8 cellular contexts compared by ENCODE assay signal in the genomic region with DNA sequence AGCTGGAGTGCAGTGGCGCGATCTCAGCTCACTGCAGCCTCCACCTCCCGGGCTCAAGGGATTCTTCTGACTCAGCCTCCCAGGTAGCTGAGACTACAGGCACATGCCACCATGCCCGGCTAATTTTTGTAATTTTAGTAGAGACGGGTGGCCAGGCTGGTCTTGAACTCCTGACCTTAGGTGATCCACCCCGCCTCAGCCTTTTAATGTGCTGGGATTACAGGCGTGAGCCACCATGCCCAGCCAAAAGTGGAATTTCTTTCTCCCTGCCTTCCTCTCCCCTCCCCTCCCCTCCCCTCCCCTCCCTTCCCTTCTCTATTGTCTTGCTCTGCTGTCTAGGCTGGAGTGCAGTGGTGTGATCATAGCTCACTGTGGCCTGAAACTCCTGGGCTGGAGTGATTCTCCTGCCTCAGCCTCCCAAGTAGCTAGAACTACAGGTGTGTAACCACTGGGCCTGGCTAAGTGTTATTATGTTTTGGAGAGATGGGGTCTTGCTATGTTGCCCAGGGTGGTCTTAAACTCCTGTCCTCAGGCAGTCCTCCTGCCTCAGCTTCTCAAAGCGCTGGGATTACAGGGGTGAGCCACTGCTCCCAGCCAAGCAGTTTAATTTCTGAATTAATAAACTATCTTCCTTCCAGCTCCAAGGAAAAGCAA. TPM values are rescaled to one million over a fixed set of nuclear protein-coding genes. Genes with fewer than 3 reads are reported as not detected.
DNase-seq lines count a peak whose midpoint lies in the region; ATAC-seq and TF ChIP-seq lines count a peak whose summit lies in the region.

No MANE protein-coding gene starts in this region.

- WGBS in tibial nerve, 2 donors: 76 to 81% methylated on average over 8 of the region's 8 CpGs

- H4K20me1 ChIP-seq in GM23338 (replicated peaks; ENCODE audit: insufficient read depth): peaks cover 21% of the 10 kb centered on the region

- TF ChIP-seq EP300 in tibial nerve (IDR thresholded peaks at IDR 0.05): no peak

- H3K4me3 Mint-ChIP-seq in GM23338: no peak overlapping the region
- H3K4me3 Mint-ChIP-seq in T-helper 17 cell: peak overlapping the region; percentile 67

- no peak overlapping the region for H3K4me3 ChIP-seq in GM23338
- no peak overlapping the region for H3K4me3 ChIP-seq in rectal smooth muscle tissue (ENCODE audit: low read length)
- H3K4me3 ChIP-seq in tibial nerve: no peak overlapping the region

- no peak overlapping the region for H3K9ac ChIP-seq in rectal smooth muscle tissue (ENCODE audit: low read length)

- no peaks in the 10 kb centered on the region for H3K36me3 Mint-ChIP-seq in GM23338 (ENCODE audit: low read depth)
- H3K36me3 Mint-ChIP-seq in T-helper 17 cell (ENCODE audit: low read depth): no peaks in the 10 kb centered on the region

- H3K4me1 ChIP-seq in GM23338 (ENCODE audit: insufficient read depth) (peaks cover 44% of the 10 kb centered on the region), rectal smooth muscle tissue (ENCODE audit: control insufficient read depth, insufficient read depth, low read length) (peaks cover 37% of the 10 kb centered on the region), tibial nerve (peaks cover 0 to 40% (median 23%) of the 10 kb centered on the region in 4 donors)

- H3K79me2 ChIP-seq in GM23338 (replicated peaks; ENCODE audit: insufficient read depth): peaks cover 96% of the 10 kb centered on the region

- no peak overlapping the region for H3K4me2 ChIP-seq in GM23338

- H3K27me3 ChIP-seq in GM23338 (ENCODE audit: insufficient read depth) (no peaks in the 10 kb centered on the region), rectal smooth muscle tissue (ENCODE audit: control insufficient read depth, insufficient read depth, low read length) (no peaks in the 10 kb centered on the region), tibial nerve (no peaks in the 10 kb centered on the region)

- H3K27ac Mint-ChIP-seq in GM23338 (peak overlapping the region; percentile 2; the same call in 1 of the 2 replicates), T-helper 17 cell (peak overlapping the region; percentile 97)

- H3K9me3 Mint-ChIP-seq in GM23338: no peaks in the 10 kb centered on the region

- DNase-seq in GM23338 (ENCODE audit: low spot score) (no peak), T-helper 17 cell (no peak), epithelial cell of prostate (ENCODE audit: low read depth, low spot score) (no peak), tibial nerve (ENCODE audit: low spot score in 2 of 2) (no peak), AML-193 (lab: John Stamatoyannopoulos, UW) (no peak)

- no peak overlapping the region for H2AFZ ChIP-seq in GM23338

- no peak for TF ChIP-seq CTCF in GM23338 (conservative IDR thresholded peaks at IDR 0.05; ENCODE audit: low read depth in 2 of 2)
- TF ChIP-seq CTCF in tibial nerve (IDR thresholded peaks at IDR 0.05): no peak

- no peaks in the 10 kb centered on the region for H3K9me2 ChIP-seq in GM23338 (ENCODE audit: insufficient read depth)

- 0 out of 2 replicates have a peak, but pooled peaks cover 4% of the 10 kb centered on the region for H3F3A ChIP-seq in GM23338 (replicated peaks; ENCODE audit: low read depth)

- no peak for TF ChIP-seq POLR2A in tibial nerve (IDR thresholded peaks at IDR 0.05)

- ATAC-seq in GM23338 (no peak), T-helper 17 cell (no peak), HG03108 (IDR thresholded peaks at IDR 0.05; ENCODE audit: unreplicated experiment) (no peak), HG03280 (IDR thresholded peaks at IDR 0.05; ENCODE audit: unreplicated experiment) (no peak)

- no peaks in the 10 kb centered on the region for H3K9me3 ChIP-seq in T-helper 17 cell (ENCODE audit: control insufficient read depth, low read length, poor library complexity, severe bottlenecking)
- H3K9me3 ChIP-seq in tibial nerve: no peaks in the 10 kb centered on the region

- H3K36me3 ChIP-seq in GM23338 (ENCODE audit: insufficient read depth) (no peaks in the 10 kb centered on the region), rectal smooth muscle tissue (ENCODE audit: control insufficient read depth, insufficient read depth, low read length) (no peaks in the 10 kb centered on the region), tibial nerve (no peaks in the 10 kb centered on the region)

- H3K27me3 Mint-ChIP-seq in GM23338 (ENCODE audit: insufficient read depth, low read depth, poor library complexity) (peaks cover 8% of the 10 kb centered on the region), T-helper 17 cell (no peaks in the 10 kb centered on the region)

- H3K27ac ChIP-seq in GM23338 (ENCODE audit: low read depth): 0 out of 2 replicates have a peak overlapping the region, but pooled peaks have one; percentile 4
- peak overlapping the region; percentile 98 for H3K27ac ChIP-seq in epithelial cell of prostate
- peak overlapping the region; percentile 79 for H3K27ac ChIP-seq in rectal smooth muscle tissue (ENCODE audit: low read depth, low read length)
- H3K27ac ChIP-seq in tibial nerve: peak overlapping the region in 2 of 4 donors; percentile 0 to 56

- peaks cover 56% of the 10 kb centered on the region for H3K4me1 Mint-ChIP-seq in GM23338
- H3K4me1 Mint-ChIP-seq in T-helper 17 cell: peaks cover 51% of the 10 kb centered on the region

TF ChIP-seq in GM23338, 12 proteins besides CTCF, POLR2A, EP300 and RAD21 (continues in another document):
- no peak for TF ChIP-seq NANOG (IDR thresholded peaks at IDR 0.05; ENCODE audit: borderline replicate concordance)
- no peak for TF ChIP-seq ZNF331 (CRISPR knock-in tag; IDR thresholded peaks at IDR 0.05; ENCODE audit: low read depth)
- no peak for TF ChIP-seq EZH2 (IDR thresholded peaks at IDR 0.05; ENCODE audit: low read depth, unreplicated experiment)
- TF ChIP-seq POLR2AphosphoS5 (IDR thresholded peaks at IDR 0.05; ENCODE audit: low read depth): no peak
- TF ChIP-seq, protein P1, sequence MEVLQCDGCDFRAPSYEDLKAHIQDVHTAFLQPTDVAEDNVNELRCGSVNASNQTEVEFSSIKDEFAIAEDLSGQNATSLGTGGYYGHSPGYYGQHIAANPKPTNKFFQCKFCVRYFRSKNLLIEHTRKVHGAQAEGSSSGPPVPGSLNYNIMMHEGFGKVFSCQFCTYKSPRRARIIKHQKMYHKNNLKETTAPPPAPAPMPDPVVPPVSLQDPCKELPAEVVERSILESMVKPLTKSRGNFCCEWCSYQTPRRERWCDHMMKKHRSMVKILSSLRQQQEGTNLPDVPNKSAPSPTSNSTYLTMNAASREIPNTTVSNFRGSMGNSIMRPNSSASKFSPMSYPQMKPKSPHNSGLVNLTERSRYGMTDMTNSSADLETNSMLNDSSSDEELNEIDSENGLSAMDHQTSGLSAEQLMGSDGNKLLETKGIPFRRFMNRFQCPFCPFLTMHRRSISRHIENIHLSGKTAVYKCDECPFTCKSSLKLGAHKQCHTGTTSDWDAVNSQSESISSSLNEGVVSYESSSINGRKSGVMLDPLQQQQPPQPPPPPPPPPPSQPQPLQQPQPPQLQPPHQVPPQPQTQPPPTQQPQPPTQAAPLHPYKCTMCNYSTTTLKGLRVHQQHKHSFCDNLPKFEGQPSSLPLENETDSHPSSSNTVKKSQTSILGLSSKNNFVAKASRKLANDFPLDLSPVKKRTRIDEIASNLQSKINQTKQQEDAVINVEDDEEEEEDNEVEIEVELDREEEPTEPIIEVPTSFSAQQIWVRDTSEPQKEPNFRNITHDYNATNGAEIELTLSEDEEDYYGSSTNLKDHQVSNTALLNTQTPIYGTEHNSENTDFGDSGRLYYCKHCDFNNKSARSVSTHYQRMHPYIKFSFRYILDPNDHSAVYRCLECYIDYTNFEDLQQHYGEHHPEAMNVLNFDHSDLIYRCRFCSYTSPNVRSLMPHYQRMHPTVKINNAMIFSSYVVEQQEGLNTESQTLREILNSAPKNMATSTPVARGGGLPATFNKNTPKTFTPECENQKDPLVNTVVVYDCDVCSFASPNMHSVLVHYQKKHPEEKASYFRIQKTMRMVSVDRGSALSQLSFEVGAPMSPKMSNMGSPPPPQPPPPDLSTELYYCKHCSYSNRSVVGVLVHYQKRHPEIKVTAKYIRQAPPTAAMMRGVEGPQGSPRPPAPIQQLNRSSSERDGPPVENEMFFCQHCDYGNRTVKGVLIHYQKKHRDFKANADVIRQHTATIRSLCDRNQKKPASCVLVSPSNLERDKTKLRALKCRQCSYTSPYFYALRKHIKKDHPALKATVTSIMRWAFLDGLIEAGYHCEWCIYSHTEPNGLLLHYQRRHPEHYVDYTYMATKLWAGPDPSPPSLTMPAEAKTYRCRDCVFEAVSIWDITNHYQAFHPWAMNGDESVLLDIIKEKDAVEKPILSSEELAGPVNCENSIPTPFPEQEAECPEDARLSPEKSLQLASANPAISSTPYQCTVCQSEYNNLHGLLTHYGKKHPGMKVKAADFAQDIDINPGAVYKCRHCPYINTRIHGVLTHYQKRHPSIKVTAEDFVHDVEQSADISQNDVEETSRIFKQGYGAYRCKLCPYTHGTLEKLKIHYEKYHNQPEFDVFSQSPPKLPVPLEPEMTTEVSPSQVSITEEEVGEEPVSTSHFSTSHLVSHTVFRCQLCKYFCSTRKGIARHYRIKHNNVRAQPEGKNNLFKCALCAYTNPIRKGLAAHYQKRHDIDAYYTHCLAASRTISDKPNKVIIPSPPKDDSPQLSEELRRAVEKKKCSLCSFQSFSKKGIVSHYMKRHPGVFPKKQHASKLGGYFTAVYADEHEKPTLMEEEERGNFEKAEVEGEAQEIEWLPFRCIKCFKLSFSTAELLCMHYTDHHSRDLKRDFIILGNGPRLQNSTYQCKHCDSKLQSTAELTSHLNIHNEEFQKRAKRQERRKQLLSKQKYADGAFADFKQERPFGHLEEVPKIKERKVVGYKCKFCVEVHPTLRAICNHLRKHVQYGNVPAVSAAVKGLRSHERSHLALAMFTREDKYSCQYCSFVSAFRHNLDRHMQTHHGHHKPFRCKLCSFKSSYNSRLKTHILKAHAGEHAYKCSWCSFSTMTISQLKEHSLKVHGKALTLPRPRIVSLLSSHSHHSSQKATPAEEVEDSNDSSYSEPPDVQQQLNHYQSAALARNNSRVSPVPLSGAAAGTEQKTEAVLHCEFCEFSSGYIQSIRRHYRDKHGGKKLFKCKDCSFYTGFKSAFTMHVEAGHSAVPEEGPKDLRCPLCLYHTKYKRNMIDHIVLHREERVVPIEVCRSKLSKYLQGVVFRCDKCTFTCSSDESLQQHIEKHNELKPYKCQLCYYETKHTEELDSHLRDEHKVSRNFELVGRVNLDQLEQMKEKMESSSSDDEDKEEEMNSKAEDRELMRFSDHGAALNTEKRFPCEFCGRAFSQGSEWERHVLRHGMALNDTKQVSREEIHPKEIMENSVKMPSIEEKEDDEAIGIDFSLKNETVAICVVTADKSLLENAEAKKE (CRISPR knock-in tag; IDR thresholded peaks at IDR 0.05): no peak

RNA-seq across cellular contexts. Expression of a gene that starts 10.0 kb away (rescaled TPM):
- total RNA-seq in GM23338 (2014; rRNA removed; shearing (Covaris generic)): 317 and 399 TPM in 2 replicates
- 87.3 and 104 TPM in 2 replicates for polyA plus RNA-seq in GM23338 (2016; fragmentation: Nextera tagmentation; extraction: Ambion mirVana)
- total RNA-seq in T-helper 17 cell (100 to 1,000 TPM; 510 to 525 TPM), tibial nerve (100 to 1,000 TPM; 214 to 296 (median 244) TPM)
